ENCODE assay signal across 21 cellular contexts in genomic region chr21:39060485-39061099, GRCh38.
DNase-seq lines count a peak whose midpoint lies in the region; ATAC-seq lines count a peak whose summit lies in the region.
"Had no signal": no experiment of that assay in that cellular context is flagged by ENCODE, and none has a peak within 500 bp of the region (broad histone marks: within the 10 kb centered on the region; RNA-seq: fewer than 3 reads in every experiment).

No MANE protein-coding gene starts in this region.

- H4K91ac ChIP-seq in neuronal stem cell (ENCODE audit: low read depth, low read length, poor library complexity), result no peak overlapping the region

- no peak overlapping the region for H3K4me3 ChIP-seq in neuronal stem cell (ENCODE audit: low read length in 2 of 2)
- H3K4me3 ChIP-seq: BLaER1, SJSA1 had no signal

- no peak overlapping the region for H3K18ac ChIP-seq in neuronal stem cell (ENCODE audit: low read length)

- H2BK120ac ChIP-seq in neuronal stem cell (ENCODE audit: low read depth, low read length), result no peak overlapping the region

- H3K23ac ChIP-seq in neuronal stem cell (ENCODE audit: low read depth, low read length, poor library complexity), result no peak overlapping the region

- H3K27ac Mint-ChIP-seq in naive thymus-derived CD8-positive, alpha-beta T cell, result no peak overlapping the region
- H3K27ac Mint-ChIP-seq: CD4-positive, alpha-beta T cell had no signal

- peaks cover 2 to 4% of the 10 kb centered on the region in 2 donors for H3K9me3 ChIP-seq in neuronal stem cell (replicated peaks in 1 of 2; ENCODE audit: control insufficient read depth in 2 of 2, insufficient read depth in 1 of 2, low read depth in 1 of 2, low read length in 2 of 2)
- H3K9me3 ChIP-seq: SJSA1 had no signal

- WGBS in neuronal stem cell (ENCODE audit: extremely low coverage in 2 of 2, insufficient read length in 2 of 2, insufficient replicate concordance in 1 of 2), 2 donors, result no CpG with 5 or more reads among the region's 9 CpGs

- H3K36me3 ChIP-seq in neuronal stem cell (replicated peaks in 1 of 2; ENCODE audit: control insufficient read depth in 2 of 2, insufficient read depth in 2 of 2, low read length in 2 of 2), result no peaks in the 10 kb centered on the region
- H3K36me3 ChIP-seq: BLaER1, SJSA1 had no signal

- no peaks in the 10 kb centered on the region for H3K4me1 Mint-ChIP-seq in naive thymus-derived CD8-positive, alpha-beta T cell

- H2BK12ac ChIP-seq in neuronal stem cell (ENCODE audit: low read length), result no peak overlapping the region

- H3K4ac ChIP-seq in neuronal stem cell (ENCODE audit: low read length), result no peak overlapping the region

- H2AFZ ChIP-seq in neuronal stem cell (ENCODE audit: low read length), result no peak overlapping the region

- H3K4me3 Mint-ChIP-seq in naive thymus-derived CD8-positive, alpha-beta T cell, result no peak overlapping the region
- H3K4me3 Mint-ChIP-seq: CD4-positive, alpha-beta T cell had no signal

- no peaks in the 10 kb centered on the region for H3K36me3 Mint-ChIP-seq in naive thymus-derived CD8-positive, alpha-beta T cell

- DNase-seq in NCI-H1417 (lab: John Stamatoyannopoulos, UW), result peak in 2 of 3 experiments; percentile 16 to 59
- DNase-seq in NCI-H1417 treated with DMSO at 0.1 percent for 48 hours (lab: John Stamatoyannopoulos, UW), result no peak
- DNase-seq in NCI-H2171 treated with DMSO at 0.1 percent for 48 hours (lab: John Stamatoyannopoulos, UW), result peak; percentile 57
- peak; percentile 8 for DNase-seq in cerebellum (ENCODE audit: low spot score)
- DNase-seq in neuronal stem cell (ENCODE audit: low spot score), result no peak
- no peak for DNase-seq in DMS79 treated with DMSO at 0.1 percent for 48 hours (lab: John Stamatoyannopoulos, UW)
- DNase-seq in naive thymus-derived CD8-positive, alpha-beta T cell, result no peak
- DNase-seq: ACHN; CD4-positive, alpha-beta T cell; COR-L47; DND-41; IMR-90; MV-4-11; NCI-H1930; NCI-H510A treated with DMSO at 0.1 percent for 48 hours; T-helper 1 cell had no signal

- no peaks in the 10 kb centered on the region for H3K79me1 ChIP-seq in neuronal stem cell (ENCODE audit: low read depth, low read length)

- H4K8ac ChIP-seq in neuronal stem cell (ENCODE audit: low read depth, low read length), result no peak overlapping the region

- H3K4me1 ChIP-seq in neuronal stem cell (ENCODE audit: control insufficient read depth in 2 of 2, insufficient read depth in 1 of 2, low read depth in 1 of 2, low read length in 2 of 2), result peaks cover 0 to 3% of the 10 kb centered on the region in 2 donors
- H3K4me1 ChIP-seq: SJSA1 had no signal

- no peak for ATAC-seq in GM21423 (IDR thresholded peaks at IDR 0.05; ENCODE audit: unreplicated experiment)
- no peak for ATAC-seq in naive thymus-derived CD8-positive, alpha-beta T cell
- ATAC-seq: Right ventricle myocardium inferior had no signal

- H3K14ac ChIP-seq in neuronal stem cell (ENCODE audit: low read length), result no peak overlapping the region

- H2BK5ac ChIP-seq in neuronal stem cell (ENCODE audit: low read length), result no peak overlapping the region

- H3K27me3 ChIP-seq in neuronal stem cell (ENCODE audit: control insufficient read depth in 3 of 3, insufficient read depth in 3 of 3, low read depth in 1 of 3, low read length in 3 of 3), result no peaks in the 10 kb centered on the region
- H3K27me3 ChIP-seq: BLaER1, SJSA1 had no signal

- H3K9me3 Mint-ChIP-seq in naive thymus-derived CD8-positive, alpha-beta T cell, result peaks cover 0 to 2% (median 0%) of the 10 kb centered on the region in 9 donors
- H3K9me3 Mint-ChIP-seq: CD4-positive, alpha-beta T cell had no signal

- H3K9ac ChIP-seq in neuronal stem cell (ENCODE audit: low read depth, low read length, poor library complexity), result no peak overlapping the region
- H3K9ac ChIP-seq: BLaER1 had no signal

- H2AK5ac ChIP-seq in neuronal stem cell (ENCODE audit: low read depth, low read length), result peak overlapping the region; percentile 53

- POLR2A ChIA-PET in naive thymus-derived CD8-positive, alpha-beta T cell (lab: Charles Lee), result no interaction called here

- peaks cover 0 to 7% (median 3%) of the 10 kb centered on the region in 5 donors for H3K27me3 Mint-ChIP-seq in naive thymus-derived CD8-positive, alpha-beta T cell
- H3K27me3 Mint-ChIP-seq: CD4-positive, alpha-beta T cell had no signal

- no peak overlapping the region for H3K4me2 ChIP-seq in neuronal stem cell (ENCODE audit: insufficient read depth, low read length, poor library complexity, severe bottlenecking)
- H3K4me2 ChIP-seq: BLaER1 had no signal

- H3K27ac ChIP-seq in neuronal stem cell (replicated peaks; ENCODE audit: low read length), result no peak overlapping the region
- H3K27ac ChIP-seq: 22Rv1, BLaER1, SJSA1 had no signal

- H2BK15ac ChIP-seq in neuronal stem cell (ENCODE audit: low read length), result no peak overlapping the region

Comparison
In these comparisons a context has a peak if more than half of its experiments do, and no peak if none do; other contexts are left out.
1. DNase-seq: peak in NCI-H1417 (2 of 3), NCI-H2171 treated with DMSO at 0.1 percent for 48 hours (single experiment) and cerebellum (single experiment); none in NCI-H1417 treated with DMSO at 0.1 percent for 48 hours (single experiment), neuronal stem cell (single experiment), DMS79 treated with DMSO at 0.1 percent for 48 hours (single experiment) and naive thymus-derived CD8-positive, alpha-beta T cell (0 of 10).